In the genomic region with DNA sequence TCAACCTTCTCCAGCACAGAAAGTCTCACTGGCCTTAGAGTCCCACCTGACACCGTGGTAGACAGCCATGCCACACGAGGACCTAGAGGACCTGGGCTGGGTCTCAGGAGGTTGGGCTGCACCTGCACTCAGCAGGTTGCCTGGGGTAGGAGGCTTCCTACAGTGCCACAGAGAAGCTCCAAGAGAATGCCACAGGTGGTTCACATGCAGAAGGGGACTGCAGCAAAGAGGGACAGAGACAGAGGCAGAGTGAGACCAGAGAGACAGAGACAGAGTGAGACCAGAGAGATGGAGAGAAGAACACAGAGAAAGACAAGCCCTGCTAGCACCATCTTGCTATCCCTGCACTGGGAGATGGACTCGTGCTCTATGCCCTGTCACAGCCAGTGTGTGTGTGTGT, we compare ENCODE assay signal across 1 cellular context.
TF ChIP-seq lines count a peak whose summit lies in the region.

No MANE protein-coding gene starts in this region.

TF ChIP-seq in H1, 55 proteins besides CTCF, POLR2A, EP300 and RAD21:
- TF ChIP-seq SP1 (IDR thresholded peaks at IDR 0.05; ENCODE audit: low read depth, low read length), result no peak
- no peak for TF ChIP-seq HDAC6 (IDR thresholded peaks at IDR 0.05; ENCODE audit: low read depth, low read length)
- no peak for TF ChIP-seq SAP30 (IDR thresholded peaks at IDR 0.05; ENCODE audit: insufficient read depth, insufficient replicate concordance, low read length)
- no peak for TF ChIP-seq NRF1 (IDR thresholded peaks at IDR 0.05; ENCODE audit: low read depth, low read length)
- TF ChIP-seq CREB1 (IDR thresholded peaks at IDR 0.05), result no peak
- no peak for TF ChIP-seq CBX8 (IDR thresholded peaks at IDR 0.05; ENCODE audit: borderline replicate concordance, low read depth, low read length)
- TF ChIP-seq TEAD4 (IDR thresholded peaks at IDR 0.05; ENCODE audit: low read depth, low read length), result no peak
- no peak for TF ChIP-seq ZNF274 (IDR thresholded peaks at IDR 0.05; ENCODE audit: borderline replicate concordance, extremely low read depth, low read length)
- TF ChIP-seq, protein P1, sequence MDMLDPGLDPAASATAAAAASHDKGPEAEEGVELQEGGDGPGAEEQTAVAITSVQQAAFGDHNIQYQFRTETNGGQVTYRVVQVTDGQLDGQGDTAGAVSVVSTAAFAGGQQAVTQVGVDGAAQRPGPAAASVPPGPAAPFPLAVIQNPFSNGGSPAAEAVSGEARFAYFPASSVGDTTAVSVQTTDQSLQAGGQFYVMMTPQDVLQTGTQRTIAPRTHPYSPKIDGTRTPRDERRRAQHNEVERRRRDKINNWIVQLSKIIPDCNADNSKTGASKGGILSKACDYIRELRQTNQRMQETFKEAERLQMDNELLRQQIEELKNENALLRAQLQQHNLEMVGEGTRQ (IDR thresholded peaks at IDR 0.05; ENCODE audit: low read length), result no peak
- no peak for TF ChIP-seq NANOG (IDR thresholded peaks at IDR 0.05; ENCODE audit: insufficient read depth, low read depth, low read length, poor library complexity, severe bottlenecking)
- no peak for TF ChIP-seq HDAC2 (IDR thresholded peaks at IDR 0.05; ENCODE audit: borderline replicate concordance in 1 of 2, low read depth in 2 of 2, low read length in 2 of 2)
- TF ChIP-seq TCF12 (IDR thresholded peaks at IDR 0.05; ENCODE audit: low read depth, low read length), result no peak
